Comparison of ENCODE assay signal across 14 cellular contexts in the genomic region with DNA sequence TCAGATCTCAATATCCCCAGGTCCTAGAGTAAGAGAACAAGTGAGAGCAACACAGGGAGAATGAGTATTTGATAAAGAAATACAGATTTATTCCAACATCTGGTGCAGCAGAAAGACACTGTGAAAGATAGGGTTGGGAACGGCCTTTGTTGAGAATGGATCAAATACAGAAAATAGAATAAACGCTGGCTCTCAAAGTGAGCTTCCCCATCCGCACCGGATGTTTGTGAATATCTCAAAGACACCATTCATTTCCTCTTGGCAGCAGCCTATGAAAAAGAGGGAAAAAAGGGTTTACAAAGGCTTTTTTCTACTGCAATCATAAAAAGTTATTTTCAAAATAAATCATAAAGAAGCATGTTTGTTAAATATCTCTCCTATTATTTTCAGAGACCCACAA.
"Had no signal": no experiment of that assay in that cellular context is flagged by ENCODE, and none has a peak within 500 bp of the region (broad histone marks: within the 10 kb centered on the region; RNA-seq: fewer than 3 reads in every experiment).

No MANE protein-coding gene starts in this region.

- H3K27ac ChIP-seq: left lung, ovary, skin epidermis, stomach, tibial artery had no signal

- ATAC-seq: activated naive CD8-positive, alpha-beta T cell treated with anti-CD3 and anti-CD28 coated beads, Interleukin-2, amount 50 U/mL, for 24 hours; left lung; WTC11 had no signal

- DNase-seq: activated CD4-positive, alpha-beta T cell treated with anti-CD3 and anti-CD28 coated beads for 48 hours; activated naive CD4-positive, alpha-beta T cell treated with Interleukin-2 at 50 U/mL for 16 hours; activated naive CD8-positive, alpha-beta T cell treated with anti-CD3 and anti-CD28 coated beads, Interleukin-2, amount 50 U/mL, for 24 hours; cortex of kidney; erythroblast; glutamatergic neuron; left lung; ovary; retina; stomach; T-helper 9 cell; tibial artery had no signal
